ENCODE assay signal across 8 cellular contexts in genomic region chr13:27251166-27252088, GRCh38.
A peak's percentile ranks its signal among the peaks of the same experiment; 100 is the strongest.
DNase-seq lines count a peak whose midpoint lies in the region; ATAC-seq, FAIRE-seq and TF ChIP-seq lines count a peak whose summit lies in the region.

TSS of gene RPL21 (plus strand) at chr13:27251558. CDS start at chr13:27253777, 2,219 bp downstream.

- peak; percentile 96 for FAIRE-seq in islet of Langerhans (lab: Jason Lieb, UNC)

- TF ChIP-seq POLR2A in GM18951 (IDR thresholded peaks at IDR 0.05; ENCODE audit: extremely low read depth, insufficient read depth, insufficient read length), result peak; percentile 92

- ATAC-seq in HG03196 (IDR thresholded peaks at IDR 0.05; ENCODE audit: unreplicated experiment), result peak; percentile 93
- ATAC-seq in activated CD4-positive, CD25-positive, alpha-beta regulatory T cell treated with anti-CD3 and anti-CD28 coated beads, Interleukin-2, amount 50 U/mL, for 24 hours, result peak; percentile 92 to 94

- peak; percentile 91 for DNase-seq in AG08396 (ENCODE audit: low spot score)
- DNase-seq in NCI-H446 (lab: John Stamatoyannopoulos, UW), result peak; percentile 89 to 96
- peak; percentile 98 for DNase-seq in cerebellar cortex (ENCODE audit: low spot score)
- DNase-seq in stimulated activated CD4-positive, alpha-beta T cell treated with anti-CD3 and anti-CD28 coated beads, Interleukin-12 subunit alpha, Interleukin-12 subunit beta, amount 100 ng/mL, for 4 hours, result peak; percentile 90

- in situ Hi-C loops in GM18951 (cut with MboI; ENCODE audit: low sequenced_read_pairs, unreplicated experiment), result no loop called here

Comparison
In these comparisons a context has a peak if more than half of its experiments do, and no peak if none do; other contexts are left out.
1. Peak in every context shown above with its lines: DNase-seq and ATAC-seq.